20 cellular contexts compared by ENCODE assay signal in genomic region chr4:98528882-98529281, GRCh38.
DNase-seq lines count a peak whose midpoint lies in the region; ATAC-seq lines count a peak whose summit lies in the region.
"Had no signal": no experiment of that assay in that cellular context is flagged by ENCODE, and none has a peak within 500 bp of the region (broad histone marks: within the 10 kb centered on the region; RNA-seq: fewer than 3 reads in every experiment).

No MANE protein-coding gene starts in this region.

- no peak for DNase-seq in activated CD4-positive, alpha-beta T cell treated with anti-CD3 and anti-CD28 coated beads, Interleukin-2, amount 10 ng/mL, durations not matched to agents 24 days and 14 days
- DNase-seq in activated CD4-positive, alpha-beta T cell treated with anti-CD3 and anti-CD28 coated beads, Interleukin-2, amount 50 U/mL, for 4 hours: no peak
- DNase-seq in H4 (ENCODE audit: low spot score): peak; percentile 78
- DNase-seq in T-helper 2 cell treated with Interferon-gamma antibody and Interleukin-4, amounts not matched to agents 5 μg/mL and 100 μg/mL, for 36 hours (ENCODE audit: low spot score): peak; percentile 42
- peak; percentile 35 for DNase-seq in iris pigment epithelial cell (ENCODE audit: low read depth)
- DNase-seq in DMS153 treated with DMSO at 0.1 percent for 48 hours (lab: John Stamatoyannopoulos, UW; ENCODE audit: unreplicated experiment): no peak
- no peak for DNase-seq in COLO829 (ENCODE audit: low spot score)
- DNase-seq: activated gamma-delta T cell; CD8-positive, alpha-beta memory T cell; effector memory CD4-positive, alpha-beta T cell; gastrocnemius medialis; H9; islet precursor cell; NCI-H146; NCI-H524 treated with DMSO at 0.1 percent for 48 hours; stimulated activated naive CD4-positive, alpha-beta T cell treated with Interleukin-2 at 50 U/mL for 16 hours; tibial artery had no signal

- H3K36me3 Mint-ChIP-seq in activated CD4-positive, alpha-beta T cell treated with anti-CD3 and anti-CD28 coated beads, Interleukin-2, amount 10 ng/mL, durations not matched to agents 24 days and 14 days (ENCODE audit: low read depth): peaks cover 10% of the 10 kb centered on the region
- peaks cover under 1% of the 10 kb centered on the region for H3K36me3 Mint-ChIP-seq in T-helper 2 cell treated with Interferon-gamma antibody and Interleukin-4, amounts not matched to agents 5 μg/mL and 100 μg/mL, for 36 hours (ENCODE audit: low read depth)

- H3K4me3 Mint-ChIP-seq in activated CD4-positive, alpha-beta T cell treated with anti-CD3 and anti-CD28 coated beads, Interleukin-2, amount 10 ng/mL, durations not matched to agents 24 days and 14 days: no peak overlapping the region
- H3K4me3 Mint-ChIP-seq in T-helper 2 cell treated with Interferon-gamma antibody and Interleukin-4, amounts not matched to agents 5 μg/mL and 100 μg/mL, for 36 hours: no peak overlapping the region
- H3K4me3 Mint-ChIP-seq: H9 had no signal

- intact Hi-C loops in activated CD4-positive, alpha-beta T cell treated with anti-CD3 and anti-CD28 coated beads, Interleukin-2, amount 10 ng/mL, durations not matched to agents 24 days and 14 days (cut with micrococcal nuclease): loop anchor here (1.0 to 2.0 kb wide), 3 partner anchors 18 to 74 kb away; no protein-coding TSS in a partner anchor

- H3K27ac Mint-ChIP-seq in activated CD4-positive, alpha-beta T cell treated with anti-CD3 and anti-CD28 coated beads, Interleukin-2, amount 10 ng/mL, durations not matched to agents 24 days and 14 days: peak overlapping the region; percentile 82
- H3K27ac Mint-ChIP-seq in T-helper 2 cell treated with Interferon-gamma antibody and Interleukin-4, amounts not matched to agents 5 μg/mL and 100 μg/mL, for 36 hours: no peak overlapping the region

- peaks cover 29% of the 10 kb centered on the region for H3K4me1 Mint-ChIP-seq in activated CD4-positive, alpha-beta T cell treated with anti-CD3 and anti-CD28 coated beads, Interleukin-2, amount 10 ng/mL, durations not matched to agents 24 days and 14 days
- H3K4me1 Mint-ChIP-seq in T-helper 2 cell treated with Interferon-gamma antibody and Interleukin-4, amounts not matched to agents 5 μg/mL and 100 μg/mL, for 36 hours (ENCODE audit: low read depth): peaks cover 32% of the 10 kb centered on the region

- peaks cover 5% of the 10 kb centered on the region for H3K9me3 Mint-ChIP-seq in activated CD4-positive, alpha-beta T cell treated with anti-CD3 and anti-CD28 coated beads, Interleukin-2, amount 10 ng/mL, durations not matched to agents 24 days and 14 days
- peaks cover 10% of the 10 kb centered on the region for H3K9me3 Mint-ChIP-seq in T-helper 2 cell treated with Interferon-gamma antibody and Interleukin-4, amounts not matched to agents 5 μg/mL and 100 μg/mL, for 36 hours
- H3K9me3 Mint-ChIP-seq: H9 had no signal

- no peaks in the 10 kb centered on the region for H3K27me3 Mint-ChIP-seq in activated CD4-positive, alpha-beta T cell treated with anti-CD3 and anti-CD28 coated beads, Interleukin-2, amount 10 ng/mL, durations not matched to agents 24 days and 14 days
- no peaks in the 10 kb centered on the region for H3K27me3 Mint-ChIP-seq in T-helper 2 cell treated with Interferon-gamma antibody and Interleukin-4, amounts not matched to agents 5 μg/mL and 100 μg/mL, for 36 hours (ENCODE audit: low read depth)
- H3K27me3 Mint-ChIP-seq: CD8-positive, alpha-beta memory T cell had no signal

- ATAC-seq in HG03520 (IDR thresholded peaks at IDR 0.05; ENCODE audit: unreplicated experiment): no peak
- ATAC-seq: gastrocnemius medialis, GM12878, K562 had no signal

Comparison
In these comparisons a context has a peak if more than half of its experiments do, and no peak if none do; other contexts are left out.
1. DNase-seq: peak in H4 (single experiment), T-helper 2 cell treated with Interferon-gamma antibody and Interleukin-4, amounts not matched to agents 5 μg/mL and 100 μg/mL, for 36 hours (single experiment) and iris pigment epithelial cell (single experiment); none in activated CD4-positive, alpha-beta T cell treated with anti-CD3 and anti-CD28 coated beads, Interleukin-2, amount 10 ng/mL, durations not matched to agents 24 days and 14 days (single experiment), activated CD4-positive, alpha-beta T cell treated with anti-CD3 and anti-CD28 coated beads, Interleukin-2, amount 50 U/mL, for 4 hours (0 of 2), DMS153 treated with DMSO at 0.1 percent for 48 hours (single experiment) and COLO829 (single experiment).